ENCODE assay signal across 9 cellular contexts in genomic region chr10:108465871-108466641, GRCh38.
DNase-seq lines count a peak whose midpoint lies in the region; ATAC-seq and TF ChIP-seq lines count a peak whose summit lies in the region.
"Had no signal": no experiment of that assay in that cellular context is flagged by ENCODE, and none has a peak within 500 bp of the region (broad histone marks: within the 10 kb centered on the region; RNA-seq: fewer than 3 reads in every experiment).

No MANE protein-coding gene starts in this region.

- H3K36me3 ChIP-seq in NT2/D1 (ENCODE audit: insufficient read depth, insufficient read length, low read length) = no peaks in the 10 kb centered on the region

- H3K27me3 ChIP-seq in AG04450 (ENCODE audit: control insufficient read depth, insufficient read depth, low read length) = no peaks in the 10 kb centered on the region
- H3K27me3 ChIP-seq in NT2/D1 (ENCODE audit: insufficient read depth, insufficient read length) = peaks cover 25% of the 10 kb centered on the region

- peaks cover 59% of the 10 kb centered on the region for H3K27me3 Mint-ChIP-seq in neural crest cell (ENCODE audit: low read depth)

- H3K4me3 ChIP-seq in AG04450 (ENCODE audit: low read depth, low read length) (peak overlapping the region; percentile 41), NT2/D1 (ENCODE audit: insufficient read length, low read depth) (peak overlapping the region; percentile 40)

- CTCF ChIA-PET in AG04450 (lab: Charles Lee) = no interaction called here

- H3K4me1 ChIP-seq in NT2/D1 (ENCODE audit: insufficient read depth, insufficient read length) = no peaks in the 10 kb centered on the region

- H3K9ac ChIP-seq in NT2/D1 (ENCODE audit: insufficient read length, low read depth) = peak overlapping the region; percentile 67

- peaks cover 5% of the 10 kb centered on the region for H3K4me1 Mint-ChIP-seq in neural crest cell

- TF ChIP-seq CTCF in AG04450 (IDR thresholded peaks at IDR 0.05; ENCODE audit: low read depth, low read length) (no peak), neural crest cell (conservative IDR thresholded peaks at IDR 0.05) (no peak)

- no peak overlapping the region for H3K27ac Mint-ChIP-seq in neural crest cell (ENCODE audit: unreplicated experiment)

- intact Hi-C loops in head of caudate nucleus (cut with DNase I) = no loop called here

- POLR2A ChIA-PET in AG04450 (lab: Yijun Ruan, JAX) = no interaction called here

- ATAC-seq in HG03457 (IDR thresholded peaks at IDR 0.05; ENCODE audit: unreplicated experiment) = no peak

- H3K4me3 Mint-ChIP-seq in neural crest cell = peak overlapping the region; percentile 61

- peaks cover 3% of the 10 kb centered on the region for H3K9me3 Mint-ChIP-seq in neural crest cell

- H3K9me3 ChIP-seq in AG04450 (ENCODE audit: control insufficient read depth, insufficient read depth, low read length) (peaks cover 9% of the 10 kb centered on the region), NT2/D1 (ENCODE audit: insufficient read depth, low read length) (peaks cover 7% of the 10 kb centered on the region; the same call in 1 of the 2 replicates)

- DNase-seq in AG04450 (ENCODE audit: low read depth, low spot score) = no peak
- no peak for DNase-seq in NT2/D1 (ENCODE audit: low read depth, low spot score)
- peak in 36 of 42 donors; percentile 3 to 68 (median 22) for DNase-seq in head of caudate nucleus
- DNase-seq in neural crest cell (ENCODE audit: low read depth, low spot score) = peak; percentile 24
- no peak for DNase-seq in T-helper 2 cell
- DNase-seq in GDM1 (lab: John Stamatoyannopoulos, UW) = no peak
- DNase-seq in cerebellar nuclear complex (lab: John Stamatoyannopoulos, UW) = no peak
- DNase-seq: NCI-H524 had no signal

- no peak overlapping the region for H3K27ac ChIP-seq in AG04450 (ENCODE audit: low read depth, low read length)

- H3K36me3 Mint-ChIP-seq in neural crest cell (ENCODE audit: low read depth) = peaks cover 2% of the 10 kb centered on the region

Comparison
In these comparisons a context has a peak if more than half of its experiments do, and no peak if none do; other contexts are left out.
1. DNase-seq: peak in head of caudate nucleus (36 of 42) and neural crest cell (single experiment); none in AG04450 (single experiment), NT2/D1 (single experiment), T-helper 2 cell (0 of 5), GDM1 (single experiment) and cerebellar nuclear complex (0 of 2).